In the genomic region with DNA sequence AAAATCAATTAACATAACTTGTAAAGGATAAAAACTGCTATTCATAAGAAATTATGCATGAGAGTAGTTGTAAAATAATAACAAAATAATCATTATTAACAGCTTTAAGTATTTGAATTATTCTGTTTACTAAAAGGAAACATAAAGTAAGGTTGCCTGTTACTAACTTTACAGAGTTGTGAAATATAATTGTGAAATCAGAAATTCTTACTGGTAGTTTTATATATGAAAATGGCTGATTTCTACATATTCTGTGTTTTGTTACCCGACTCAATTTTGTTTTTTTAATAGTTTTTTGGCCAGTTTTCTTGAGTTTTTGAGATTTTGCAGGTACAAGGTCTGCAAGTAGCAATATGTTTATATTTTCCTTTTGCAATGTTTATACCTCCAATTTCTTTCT, we compare ENCODE assay signal across 28 cellular contexts.
"Had no signal": no experiment of that assay in that cellular context is flagged by ENCODE, and none has a peak within 500 bp of the region (broad histone marks: within the 10 kb centered on the region; RNA-seq: fewer than 3 reads in every experiment).

No MANE protein-coding gene starts in this region.

- H3K36me3 ChIP-seq: adrenal gland, ascending aorta, SJCRH30, WERI-Rb-1 had no signal

- H3K9ac ChIP-seq: SK-N-SH had no signal

- H3K27ac ChIP-seq: adrenal gland, ascending aorta, body of pancreas, SJCRH30, WERI-Rb-1 had no signal

- H3K4me3 ChIP-seq: adrenal gland, ascending aorta, body of pancreas, SJCRH30 had no signal

- FAIRE-seq: bronchial epithelial cell had no signal

- H3K27ac Mint-ChIP-seq: activated CD4-positive, alpha-beta memory T cell treated with anti-CD3 and anti-CD28 coated beads, Interleukin-2, amount 10 ng/mL, durations not matched to agents 7 days and 5 days; activated CD4-positive, alpha-beta T cell treated with anti-CD3 and anti-CD28 coated beads for 36 hours; activated naive CD4-positive, alpha-beta T cell treated with anti-CD3 and anti-CD28 coated beads for 36 hours; activated naive CD8-positive, alpha-beta T cell treated with anti-CD3 and anti-CD28 coated beads for 36 hours; activated T-helper 17 cell treated with anti-CD3 and anti-CD28 coated beads, Interleukin-2, amount 50 U/mL, for 72 hours had no signal

- H3K4me1 ChIP-seq: ascending aorta, SJCRH30 had no signal

- H3K27me3 Mint-ChIP-seq: activated naive CD8-positive, alpha-beta T cell treated with anti-CD3 and anti-CD28 coated beads for 36 hours; activated T-helper 17 cell treated with anti-CD3 and anti-CD28 coated beads, Interleukin-2, amount 50 U/mL, for 72 hours had no signal

- H3K4me3 Mint-ChIP-seq: activated CD4-positive, alpha-beta memory T cell treated with anti-CD3 and anti-CD28 coated beads, Interleukin-2, amount 10 ng/mL, durations not matched to agents 7 days and 5 days; activated CD4-positive, alpha-beta T cell treated with anti-CD3 and anti-CD28 coated beads for 36 hours; activated naive CD4-positive, alpha-beta T cell treated with anti-CD3 and anti-CD28 coated beads for 36 hours; activated naive CD8-positive, alpha-beta T cell treated with anti-CD3 and anti-CD28 coated beads for 36 hours; activated T-helper 17 cell treated with anti-CD3 and anti-CD28 coated beads, Interleukin-2, amount 50 U/mL, for 72 hours had no signal

- ATAC-seq: activated CD4-positive, alpha-beta T cell treated with anti-CD3 and anti-CD28 coated beads for 36 hours; activated T-helper 17 cell treated with anti-CD3 and anti-CD28 coated beads, Interleukin-2, amount 50 U/mL, for 72 hours; body of pancreas had no signal

- H3K4me1 Mint-ChIP-seq: activated CD4-positive, alpha-beta memory T cell treated with anti-CD3 and anti-CD28 coated beads, Interleukin-2, amount 10 ng/mL, durations not matched to agents 7 days and 5 days; activated CD4-positive, alpha-beta T cell treated with anti-CD3 and anti-CD28 coated beads for 36 hours; activated naive CD8-positive, alpha-beta T cell treated with anti-CD3 and anti-CD28 coated beads for 36 hours; activated T-helper 17 cell treated with anti-CD3 and anti-CD28 coated beads, Interleukin-2, amount 50 U/mL, for 72 hours had no signal

- DNase-seq: activated CD4-positive, alpha-beta memory T cell treated with anti-CD3 and anti-CD28 coated beads, Interleukin-2, amount 10 ng/mL, durations not matched to agents 7 days and 5 days; activated CD4-positive, alpha-beta T cell treated with anti-CD3 and anti-CD28 coated beads for 36 hours; activated CD4-positive, alpha-beta T cell treated with anti-CD3 and anti-CD28 coated beads, Interleukin-2, amount 50 U/mL, for 1 hour; activated gamma-delta T cell; activated naive CD4-positive, alpha-beta T cell treated with anti-CD3 and anti-CD28 coated beads for 36 hours; activated naive CD8-positive, alpha-beta T cell treated with anti-CD3 and anti-CD28 coated beads for 36 hours; activated T-cell treated with anti-CD3 and anti-CD28 coated beads for 4 hours; activated T-cell treated with anti-CD3 and anti-CD28 coated beads, Interleukin-2, amount 50 U/mL, for 48 hours; adrenal gland; body of pancreas; central memory CD4-positive, alpha-beta T cell; KG1; NCI-H1048; NCI-H146; NCI-H187 treated with DMSO at 0.1 percent for 48 hours; NCI-H2171; NCI-H226; NCI-H526; NCI-H82; Right ventricle myocardium superior; RPMI8226; SJCRH30; SK-N-SH; T-helper 1 cell; WERI-Rb-1 had no signal

- H3K9me3 ChIP-seq: adrenal gland, SJCRH30 had no signal
